Comparison of ENCODE assay signal across 1 cellular context in the genomic region with DNA sequence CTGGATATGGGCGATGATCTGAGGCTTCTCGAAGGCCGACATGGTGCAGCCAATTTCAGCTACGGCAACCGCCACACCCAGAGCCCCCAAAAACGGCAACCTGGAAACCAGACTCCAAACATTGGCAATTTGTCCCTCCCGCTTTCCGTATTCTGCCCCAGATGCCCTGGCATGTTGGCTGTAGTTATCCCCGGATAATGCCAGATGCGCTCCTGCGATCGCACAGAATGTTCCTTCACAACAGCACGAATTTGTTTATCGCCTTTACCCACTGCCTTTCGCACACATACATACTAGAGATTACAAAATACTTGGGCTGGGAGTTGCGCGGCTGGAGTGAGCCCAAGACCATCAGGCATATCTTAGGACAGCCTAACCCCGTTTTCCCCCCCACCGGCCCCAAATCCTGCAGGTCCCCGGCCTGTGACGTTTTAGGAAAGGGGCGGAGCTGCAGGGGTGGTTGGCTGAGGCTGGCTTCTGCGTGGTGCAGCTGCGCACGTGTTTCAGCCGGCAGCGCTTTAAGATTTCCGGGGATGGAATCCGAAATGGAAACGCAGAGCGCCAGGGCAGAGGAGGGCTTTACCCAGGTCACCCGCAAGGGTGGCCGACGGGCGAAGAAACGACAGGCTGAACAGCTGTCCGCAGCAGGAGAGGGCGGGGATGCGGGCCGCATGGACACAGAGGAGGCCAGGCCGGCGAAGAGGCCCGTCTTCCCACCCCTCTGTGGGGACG.
TF ChIP-seq lines count a peak whose summit lies in the region.

A gene (plus strand): TSS at position 487 of the 732 bp plus-strand sequence. CDS start 47 bp downstream, at position 534.

TF ChIP-seq in SK-N-SH, 30 proteins besides CTCF, POLR2A, EP300 and RAD21 (continued from another document):
- TF ChIP-seq, protein P1, sequence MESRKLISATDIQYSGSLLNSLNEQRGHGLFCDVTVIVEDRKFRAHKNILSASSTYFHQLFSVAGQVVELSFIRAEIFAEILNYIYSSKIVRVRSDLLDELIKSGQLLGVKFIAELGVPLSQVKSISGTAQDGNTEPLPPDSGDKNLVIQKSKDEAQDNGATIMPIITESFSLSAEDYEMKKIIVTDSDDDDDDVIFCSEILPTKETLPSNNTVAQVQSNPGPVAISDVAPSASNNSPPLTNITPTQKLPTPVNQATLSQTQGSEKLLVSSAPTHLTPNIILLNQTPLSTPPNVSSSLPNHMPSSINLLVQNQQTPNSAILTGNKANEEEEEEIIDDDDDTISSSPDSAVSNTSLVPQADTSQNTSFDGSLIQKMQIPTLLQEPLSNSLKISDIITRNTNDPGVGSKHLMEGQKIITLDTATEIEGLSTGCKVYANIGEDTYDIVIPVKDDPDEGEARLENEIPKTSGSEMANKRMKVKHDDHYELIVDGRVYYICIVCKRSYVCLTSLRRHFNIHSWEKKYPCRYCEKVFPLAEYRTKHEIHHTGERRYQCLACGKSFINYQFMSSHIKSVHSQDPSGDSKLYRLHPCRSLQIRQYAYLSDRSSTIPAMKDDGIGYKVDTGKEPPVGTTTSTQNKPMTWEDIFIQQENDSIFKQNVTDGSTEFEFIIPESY (IDR thresholded peaks at IDR 0.05; ENCODE audit: borderline replicate concordance, low read depth): peak; percentile 29; the same call in 1 of the 2 replicates
- peak; percentile 45; the same call in 1 of the 2 replicates for TF ChIP-seq NFIC (IDR thresholded peaks at IDR 0.05; ENCODE audit: borderline replicate concordance)
- no peak; the same call in 1 of the 2 replicates for TF ChIP-seq GABPA (IDR thresholded peaks at IDR 0.05; ENCODE audit: low read depth)
- TF ChIP-seq CHD2 (IDR thresholded peaks at IDR 0.05; ENCODE audit: low read length, partially characterized antibody): peak; percentile 25
- TF ChIP-seq, protein P2, sequence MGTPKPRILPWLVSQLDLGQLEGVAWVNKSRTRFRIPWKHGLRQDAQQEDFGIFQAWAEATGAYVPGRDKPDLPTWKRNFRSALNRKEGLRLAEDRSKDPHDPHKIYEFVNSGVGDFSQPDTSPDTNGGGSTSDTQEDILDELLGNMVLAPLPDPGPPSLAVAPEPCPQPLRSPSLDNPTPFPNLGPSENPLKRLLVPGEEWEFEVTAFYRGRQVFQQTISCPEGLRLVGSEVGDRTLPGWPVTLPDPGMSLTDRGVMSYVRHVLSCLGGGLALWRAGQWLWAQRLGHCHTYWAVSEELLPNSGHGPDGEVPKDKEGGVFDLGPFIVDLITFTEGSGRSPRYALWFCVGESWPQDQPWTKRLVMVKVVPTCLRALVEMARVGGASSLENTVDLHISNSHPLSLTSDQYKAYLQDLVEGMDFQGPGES (IDR thresholded peaks at IDR 0.05; ENCODE audit: low read depth, low read length): no peak
- TF ChIP-seq RFX5 (IDR thresholded peaks at IDR 0.05; ENCODE audit: low read length): 0 out of 2 replicates have a peak, but pooled peaks have one; percentile 41
- TF ChIP-seq POLR2AphosphoS5 (IDR thresholded peaks at IDR 0.05; ENCODE audit: low read depth, low read length): peak; percentile 71
- TF ChIP-seq FOSL2 (IDR thresholded peaks at IDR 0.05; ENCODE audit: borderline replicate concordance, low read depth): no peak
- no peak for TF ChIP-seq MEF2A (IDR thresholded peaks at IDR 0.05; ENCODE audit: borderline replicate concordance, low read depth)
- TF ChIP-seq YY1 (IDR thresholded peaks at IDR 0.05; ENCODE audit: low read depth): peak; percentile 65
